ENCODE assay signal across 4 cellular contexts in genomic region chr16:18309159-18309558, GRCh38. TPM values are rescaled to one million over a fixed set of nuclear protein-coding genes. Genes with fewer than 3 reads are reported as not detected.
DNase-seq lines count a peak whose midpoint lies in the region; ATAC-seq, FAIRE-seq and TF ChIP-seq lines count a peak whose summit lies in the region.
"Not testable (repeated sequence)": the region's sequence is repeated elsewhere in the genome, so short reads cannot be mapped to it uniquely, and the experiment has no call there.
"Had no signal": no experiment of that assay in that cellular context is flagged by ENCODE, and none has a peak within 500 bp of the region (broad histone marks: within the 10 kb centered on the region; RNA-seq: fewer than 3 reads in every experiment).

No MANE protein-coding gene starts in this region.

- not testable (repeated sequence) for H3K4me2 ChIP-seq in HCT116 (ENCODE audit: low read length); K562 (ENCODE audit: insufficient read depth, low read length)

- H3K27me3 ChIP-seq in HCT116 (ENCODE audit: insufficient read depth, low read length); K562 (ENCODE audit: control insufficient read depth in 2 of 2, insufficient read depth in 2 of 2, low read length in 2 of 2): not testable (repeated sequence)

- TF ChIP-seq CTCF in HCT116 (IDR thresholded peaks at IDR 0.05 in 2 of 3, conservative IDR thresholded peaks at IDR 0.05 in 1 of 3; ENCODE audit: borderline replicate concordance in 1 of 3, insufficient read depth in 1 of 3, low read depth in 2 of 3, low read length in 2 of 3); K562 (IDR thresholded peaks at IDR 0.05 in 2 of 3, conservative IDR thresholded peaks at IDR 0.05 in 1 of 3; ENCODE audit: insufficient read depth in 2 of 3, low read depth in 1 of 3, low read length in 3 of 3): not testable (repeated sequence)

- not testable (repeated sequence) for FAIRE-seq in K562 (lab: Jason Lieb, UNC)

- not testable (repeated sequence) for H3K4me1 ChIP-seq in HCT116 (ENCODE audit: control insufficient read depth in 1 of 2, insufficient read depth in 2 of 2, low read length in 2 of 2); K562 (replicated peaks in 1 of 2; ENCODE audit: control insufficient read depth in 2 of 2, insufficient read depth in 2 of 2, low read length in 2 of 2)

- not testable (repeated sequence) for TF ChIP-seq RAD21 in HCT116 (IDR thresholded peaks at IDR 0.05; ENCODE audit: low read depth); K562 (CRISPR knock-in tag; conservative IDR thresholded peaks at IDR 0.05 in 1 of 2, IDR thresholded peaks at IDR 0.05 in 1 of 2)

- WGBS in K562 (ENCODE audit: insufficient coverage, low coverage, missing lambda C conversion rate), result no CpG with 5 or more reads among the region's 2 CpGs

- CTCF ChIA-PET in HCT116 (lab: Charles Lee); K562 (lab: Yijun Ruan, JAX; ENCODE audit: low intra/inter-chr PET ratio): not testable (repeated sequence)

- RAD21 ChIA-PET in HCT116 (lab: Charles Lee; ENCODE audit: low non-redundant PET in 1 of 2, low total read pairs in 2 of 2, uncharacterized antibody in 2 of 2, unreplicated experiment in 2 of 2), result not testable (repeated sequence)

- not testable (repeated sequence) for BruUV-seq in HCT116 (replicated peaks; lab: Mats Ljungman, UMichigan); K562 (replicated peaks; lab: Mats Ljungman, UMichigan)

- not testable (repeated sequence) for H3K36me3 ChIP-seq in HCT116 (ENCODE audit: control insufficient read depth in 1 of 2, insufficient read depth in 2 of 2, low read length in 2 of 2); K562 (ENCODE audit: control insufficient read depth, insufficient read depth, low read length)

- not testable (repeated sequence) for H2AFZ ChIP-seq in HCT116 (ENCODE audit: low read depth, low read length, poor library complexity, severe bottlenecking); K562 (ENCODE audit: low read depth, low read length)

- H3K9me1 ChIP-seq in K562 (ENCODE audit: control insufficient read depth, insufficient read depth, low read length), result not testable (repeated sequence)

- in situ Hi-C loops in K562 (cut with MboI), result not testable (repeated sequence)

- not testable (repeated sequence) for DNase-seq in HCT116 (ENCODE audit: low read depth, low spot score); K562 (ENCODE audit: extremely low read depth in 1 of 4, low spot score in 3 of 4)

- not testable (repeated sequence) for H3K4me3 ChIP-seq in HCT116 (replicated peaks in 1 of 2; ENCODE audit: low read depth in 1 of 2, low read length in 2 of 2); K562

- H3K9ac ChIP-seq in HCT116 (ENCODE audit: low read length); K562 (ENCODE audit: insufficient read depth in 1 of 2, low read depth in 2 of 2, low read length in 2 of 2): not testable (repeated sequence)

- intact Hi-C loops in HCT116 (cut with micrococcal nuclease); K562 (cut with micrococcal nuclease): not testable (repeated sequence)

- TF ChIP-seq EP300 in K562 (IDR thresholded peaks at IDR 0.05; ENCODE audit: low read length), result not testable (repeated sequence)

- POLR2A ChIA-PET in HCT116 (lab: Charles Lee); K562 (lab: Yijun Ruan, JAX): not testable (repeated sequence)

- H3K9me2 ChIP-seq in HCT116 (ENCODE audit: insufficient read depth), result not testable (repeated sequence)

- not testable (repeated sequence) for H3K27ac ChIP-seq in HCT116 (ENCODE audit: low read depth, low read length); K562 (ENCODE audit: extremely low read depth, low read depth, low read length)

- not testable (repeated sequence) for H4K20me1 ChIP-seq in HCT116 (ENCODE audit: insufficient read depth); K562 (replicated peaks; ENCODE audit: control insufficient read depth, insufficient read depth, low read length)

- ATAC-seq in HCT116 (peak; percentile 63; the same call in 1 of the 2 replicates), K562 (peak; percentile 78)

- not testable (repeated sequence) for TF ChIP-seq POLR2A in HCT116 (IDR thresholded peaks at IDR 0.05; ENCODE audit: borderline replicate concordance, extremely low read depth, insufficient read depth, insufficient read length); K562 (conservative IDR thresholded peaks at IDR 0.05)

- H3K9me3 ChIP-seq in HCT116 (ENCODE audit: control insufficient read depth in 1 of 2, insufficient read depth in 1 of 2, low read depth in 1 of 2, low read length in 2 of 2); K562 (replicated peaks; ENCODE audit: control insufficient read depth, insufficient read depth, low read depth, low read length): not testable (repeated sequence)

- not testable (repeated sequence) for H3K79me2 ChIP-seq in HCT116 (ENCODE audit: insufficient read depth, low read length); K562 (ENCODE audit: control insufficient read depth, insufficient read depth, low read length)

RNA-seq across cellular contexts. Expression of gene NPIPA8, which starts 27.4 kb away (rescaled TPM):
- total RNA-seq in HCT116 (2021; ENCODE audit: unreplicated experiment), result 0.81 TPM
- 0.07 and 0.45 TPM in 2 replicates for polyA plus RNA-seq in HCT116 (2012)
- total RNA-seq in K562 (2011; cell fraction: chromatin; rRNA removed; ENCODE audit: low replicate concordance), result 4.8 and 17.6 TPM in 2 replicates
- total RNA-seq in K562 (2011; cell fraction: nucleolus; rRNA removed), result 1.7 and 2.2 TPM in 2 replicates
- 1.2 TPM in 2 replicates for total RNA-seq in K562 (2011; cell fraction: nucleoplasm; rRNA removed)
- total RNA-seq in K562 (2014; rRNA removed), result 1.8 and 4.8 TPM in 2 replicates
- 11.0 and 11.2 TPM in 2 replicates for total RNA-seq in K562 (2014; rRNA removed; fragmentation: Illumina TruSeq; extraction: Trizol)
- 9.8 and 17.3 TPM in 2 replicates for total RNA-seq in K562 (2015; rRNA removed; fragmentation: Illumina TruSeq; extraction: Trizol)
- total RNA-seq in K562 (2021), result 10.9 and 12.1 TPM in 2 replicates
- polyA plus RNA-seq in K562 (2011; rRNA removed), result 4.6 and 5.3 TPM in 2 replicates
- 6.7 and 13.4 TPM in 2 replicates for polyA plus RNA-seq in K562 (2011; cell fraction: cytosol; rRNA removed)
- 3.1 and 19.7 TPM in 2 replicates for polyA plus RNA-seq in K562 (2011; cell fraction: nucleus; rRNA removed)
- 10.9 and 11.4 TPM in 2 replicates for polyA plus RNA-seq in K562 (2012)
- 15.0 and 28.9 TPM in 2 replicates for polyA plus RNA-seq in K562 (2014; fragmentation: Illumina TruSeq; extraction: Trizol)
- polyA plus RNA-seq in K562 (2014; fragmentation: Nextera tagmentation; extraction: Ambion mirVana), result 1 to 10 TPM; 2.9 to 3.0 TPM
- polyA plus RNA-seq in K562 (2014; rRNA removed), result 9.1 and 12.0 TPM in 2 replicates
- polyA minus RNA-seq in K562 (2011; rRNA and poly(A)+ RNA removed), result 0.60 TPM in 1 of 2 replicates, not detected in the other
- 1.3 TPM in 1 of 2 replicates, not detected in the other for polyA minus RNA-seq in K562 (2011; cell fraction: cytosol; rRNA and poly(A)+ RNA removed)
- polyA minus RNA-seq in K562 (2011; cell fraction: nucleus; rRNA and poly(A)+ RNA removed), result 0.89 TPM in 1 of 2 replicates, not detected in the other
- total RNA-seq: Calu3; CD4-positive, CD25-positive, alpha-beta regulatory T cell had no signal
